8 cellular contexts compared by ENCODE assay signal in the genomic region with DNA sequence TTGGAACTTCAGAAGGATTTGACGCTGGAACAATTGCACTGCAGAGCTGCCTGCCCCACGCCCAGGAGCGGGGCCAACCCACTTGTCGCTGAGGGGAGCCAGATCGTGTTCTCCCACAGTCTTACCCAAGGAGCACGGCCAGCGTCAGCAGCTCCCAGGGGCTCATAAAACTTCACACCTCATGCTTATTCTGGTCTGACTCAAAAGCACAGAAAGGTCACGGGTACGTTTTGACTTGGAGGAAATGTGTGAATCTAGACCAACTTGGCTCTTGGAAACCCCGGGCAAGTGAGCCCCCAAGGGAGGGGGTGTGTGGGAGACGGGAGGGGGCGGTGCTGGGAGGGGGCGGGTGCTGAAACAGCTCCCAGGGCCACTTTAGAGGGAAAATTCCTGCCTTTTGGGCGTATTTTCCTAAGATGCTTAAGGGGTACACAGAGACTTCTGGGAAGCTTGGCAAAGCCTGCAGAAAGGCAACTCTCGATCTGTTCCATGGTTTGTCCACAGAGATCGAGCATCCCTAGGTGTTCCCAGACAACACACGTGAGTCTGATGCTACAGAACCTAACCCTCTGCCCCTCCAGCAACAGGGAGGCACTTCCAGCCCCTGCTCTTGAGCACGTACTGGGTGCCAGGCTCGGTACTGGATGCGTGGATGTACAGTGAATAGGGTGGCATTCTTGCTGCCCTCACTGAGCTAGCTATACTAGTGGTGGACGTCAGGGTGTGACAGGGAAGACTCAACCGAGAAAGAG.
DNase-seq lines count a peak whose midpoint lies in the region; ATAC-seq and TF ChIP-seq lines count a peak whose summit lies in the region.

No MANE protein-coding gene starts in this region.

- no TSS peak for BruUV-seq in Calu3 (replicated peaks; lab: Mats Ljungman, UMichigan)

- no peaks in the 10 kb centered on the region for H3K9me3 ChIP-seq in thyroid gland

- no peaks in the 10 kb centered on the region for H3K27me3 ChIP-seq in thyroid gland

- H3K27ac ChIP-seq in thyroid gland: peak overlapping the region; percentile 47 to 62 (median 58)

- no peaks in the 10 kb centered on the region for H3K36me3 ChIP-seq in thyroid gland

- peak; percentile 39 for ATAC-seq in effector memory CD8-positive, alpha-beta T cell (replicated peaks)

- H3K27me3 Mint-ChIP-seq in activated CD4-positive, alpha-beta T cell treated with anti-CD3 and anti-CD28 coated beads, Interleukin-2, amount 10 ng/mL, durations not matched to agents 24 days and 14 days: no peaks in the 10 kb centered on the region
- peaks cover 0 to 6% of the 10 kb centered on the region in 2 donors for H3K27me3 Mint-ChIP-seq in effector memory CD8-positive, alpha-beta T cell
- H3K27me3 Mint-ChIP-seq in neural crest cell (ENCODE audit: low read depth): no peaks in the 10 kb centered on the region
- no peaks in the 10 kb centered on the region for H3K27me3 Mint-ChIP-seq in Calu3 (ENCODE audit: unreplicated experiment)

- H3K4me1 Mint-ChIP-seq in activated CD4-positive, alpha-beta T cell treated with anti-CD3 and anti-CD28 coated beads, Interleukin-2, amount 10 ng/mL, durations not matched to agents 24 days and 14 days: peaks cover 29% of the 10 kb centered on the region
- peaks cover 5 to 13% of the 10 kb centered on the region in 2 donors for H3K4me1 Mint-ChIP-seq in effector memory CD8-positive, alpha-beta T cell (ENCODE audit: low read depth in 2 of 2)
- no peaks in the 10 kb centered on the region for H3K4me1 Mint-ChIP-seq in neural crest cell
- no peaks in the 10 kb centered on the region for H3K4me1 Mint-ChIP-seq in Calu3 (ENCODE audit: low read depth, unreplicated experiment)

- no peak overlapping the region for H3K4me3 ChIP-seq in thyroid gland (replicated peaks in 1 of 3)

- WGBS in thyroid gland, 2 donors: 14 to 25% methylated on average over 18 to 22 of the region's 22 CpGs

- H3K27ac Mint-ChIP-seq in activated CD4-positive, alpha-beta T cell treated with anti-CD3 and anti-CD28 coated beads, Interleukin-2, amount 10 ng/mL, durations not matched to agents 24 days and 14 days: peak overlapping the region; percentile 81
- peak overlapping the region; percentile 50 to 63 for H3K27ac Mint-ChIP-seq in effector memory CD8-positive, alpha-beta T cell
- H3K27ac Mint-ChIP-seq in neural crest cell (ENCODE audit: unreplicated experiment) (peak overlapping the region; percentile 79), Calu3 (ENCODE audit: unreplicated experiment) (no peak overlapping the region)

- CTCF ChIA-PET in Calu3 (lab: Charles Lee): no interaction called here

- no peaks in the 10 kb centered on the region for H3K9me3 Mint-ChIP-seq in activated CD4-positive, alpha-beta T cell treated with anti-CD3 and anti-CD28 coated beads, Interleukin-2, amount 10 ng/mL, durations not matched to agents 24 days and 14 days
- H3K9me3 Mint-ChIP-seq in effector memory CD8-positive, alpha-beta T cell: no peaks in the 10 kb centered on the region
- H3K9me3 Mint-ChIP-seq in neural crest cell (peaks cover 2% of the 10 kb centered on the region), Calu3 (ENCODE audit: low read depth, unreplicated experiment) (no peaks in the 10 kb centered on the region)

- TF ChIP-seq CTCF in neural crest cell (conservative IDR thresholded peaks at IDR 0.05) (no peak), thyroid gland (IDR thresholded peaks at IDR 0.05) (no peak), Calu3 (IDR thresholded peaks at IDR 0.05; ENCODE audit: unreplicated experiment) (no peak)

- no peak for DNase-seq in activated CD4-positive, alpha-beta T cell treated with anti-CD3 and anti-CD28 coated beads, Interleukin-2, amount 10 ng/mL, durations not matched to agents 24 days and 14 days
- no peak for DNase-seq in activated CD4-positive, alpha-beta T cell treated with anti-CD3 and anti-CD28 coated beads, Interleukin-2, amount 50 U/mL, for 4 hours
- DNase-seq in effector memory CD8-positive, alpha-beta T cell: no peak
- DNase-seq in neural crest cell (ENCODE audit: low read depth, low spot score) (no peak), thyroid gland (peak; percentile 81 to 84), Calu3 (no peak), NOMO-1 treated with dmso at 0.1 percent for 144 hours (lab: John Stamatoyannopoulos, UW; ENCODE audit: unreplicated experiment) (no peak), HPDE6-E6E7 (ENCODE audit: extremely low spot score) (no peak)

- H3K36me3 Mint-ChIP-seq in activated CD4-positive, alpha-beta T cell treated with anti-CD3 and anti-CD28 coated beads, Interleukin-2, amount 10 ng/mL, durations not matched to agents 24 days and 14 days (ENCODE audit: low read depth): peaks cover 18% of the 10 kb centered on the region
- H3K36me3 Mint-ChIP-seq in effector memory CD8-positive, alpha-beta T cell (ENCODE audit: insufficient read depth): no peaks in the 10 kb centered on the region
- H3K36me3 Mint-ChIP-seq in neural crest cell (ENCODE audit: low read depth) (no peaks in the 10 kb centered on the region), Calu3 (ENCODE audit: insufficient read depth, unreplicated experiment) (no peaks in the 10 kb centered on the region)

- intact Hi-C loops in activated CD4-positive, alpha-beta T cell treated with anti-CD3 and anti-CD28 coated beads, Interleukin-2, amount 10 ng/mL, durations not matched to agents 24 days and 14 days (cut with micrococcal nuclease): loop anchor here (1.0 to 10.0 kb wide), 5 partner anchors 9 to 344 kb away; partner anchors contain the start of gene DHRS3
- intact Hi-C loops in thyroid gland (cut with DNase I) (no loop called here), Calu3 (cut with micrococcal nuclease; ENCODE audit: unreplicated experiment) (no loop called here)

- no peak for TF ChIP-seq POLR2A in thyroid gland (IDR thresholded peaks at IDR 0.05)

- H3K4me1 ChIP-seq in thyroid gland: peaks cover 21 to 26% of the 10 kb centered on the region in 2 donors

- peak overlapping the region; percentile 35 for H3K4me3 Mint-ChIP-seq in activated CD4-positive, alpha-beta T cell treated with anti-CD3 and anti-CD28 coated beads, Interleukin-2, amount 10 ng/mL, durations not matched to agents 24 days and 14 days
- no peak overlapping the region for H3K4me3 Mint-ChIP-seq in effector memory CD8-positive, alpha-beta T cell
- H3K4me3 Mint-ChIP-seq in neural crest cell: no peak overlapping the region
- no peak overlapping the region for H3K4me3 Mint-ChIP-seq in Calu3 (ENCODE audit: low read depth, unreplicated experiment)

Comparison
In these comparisons a context has a peak if more than half of its experiments do, and no peak if none do; other contexts are left out.
1. DNase-seq: peak in thyroid gland (2 of 2); none in activated CD4-positive, alpha-beta T cell treated with anti-CD3 and anti-CD28 coated beads, Interleukin-2, amount 10 ng/mL, durations not matched to agents 24 days and 14 days (single experiment), activated CD4-positive, alpha-beta T cell treated with anti-CD3 and anti-CD28 coated beads, Interleukin-2, amount 50 U/mL, for 4 hours (0 of 2), effector memory CD8-positive, alpha-beta T cell (0 of 3), neural crest cell (single experiment), Calu3 (single experiment), NOMO-1 treated with dmso at 0.1 percent for 144 hours (single experiment) and HPDE6-E6E7 (single experiment).